21 cellular contexts compared by ENCODE assay signal in the genomic region with DNA sequence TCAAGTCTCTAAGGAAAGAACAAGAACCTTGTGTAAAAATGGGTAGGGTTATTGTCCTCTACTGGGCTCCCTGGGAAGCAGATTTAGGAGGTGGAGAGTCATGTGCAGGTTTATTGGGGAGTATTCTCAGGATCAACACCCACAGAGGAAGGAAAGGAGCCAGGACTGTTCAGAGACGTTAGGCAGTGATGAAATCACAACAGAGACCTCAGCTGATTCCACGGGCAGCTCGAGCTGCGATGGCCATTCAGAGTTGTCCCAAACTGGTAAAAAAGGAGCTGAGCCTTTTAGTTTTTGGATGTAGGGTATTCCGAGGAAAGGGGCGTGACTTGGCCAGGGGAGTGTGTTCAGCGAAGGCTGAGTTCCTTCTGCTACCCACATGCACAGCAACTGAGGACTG.
DNase-seq lines count a peak whose midpoint lies in the region; ATAC-seq, FAIRE-seq and TF ChIP-seq lines count a peak whose summit lies in the region.
"Had no signal": no experiment of that assay in that cellular context is flagged by ENCODE, and none has a peak within 500 bp of the region (broad histone marks: within the 10 kb centered on the region; RNA-seq: fewer than 3 reads in every experiment).

No MANE protein-coding gene starts in this region.

- H3K36me3 Mint-ChIP-seq in Calu3 (ENCODE audit: insufficient read depth, unreplicated experiment) = no peaks in the 10 kb centered on the region

- H4K20me1 ChIP-seq in GM23248 (ENCODE audit: insufficient read depth) (no peaks in the 10 kb centered on the region), H1 (replicated peaks in 1 of 2; ENCODE audit: control insufficient read depth in 1 of 2, insufficient read depth in 2 of 2, low read length in 2 of 2) (no peaks in the 10 kb centered on the region), OCI-LY7 (ENCODE audit: insufficient read depth, low read length) (no peaks in the 10 kb centered on the region)

- H3K4me2 ChIP-seq in GM23248 (ENCODE audit: unreplicated experiment) = peak overlapping the region; percentile 11
- H3K4me2 ChIP-seq in H1 (ENCODE audit: insufficient read depth in 1 of 2, low read depth in 2 of 2, low read length in 2 of 2) = peak overlapping the region; percentile 1 to 7; a peak in 1 of 4 replicates
- H3K4me2 ChIP-seq in mesenchymal stem cell (ENCODE audit: low read length, poor library complexity, severe bottlenecking) = no peak overlapping the region
- no peak overlapping the region for H3K4me2 ChIP-seq in OCI-LY7 (ENCODE audit: low read length)

- CTCF ChIA-PET in H1 (lab: Charles Lee; ENCODE audit: partially characterized antibody) (interaction anchor here (1.2 to 1.5 kb wide), 2 partner anchors 8 to 17 kb away, joined by 3 read pairs; no protein-coding TSS in a partner anchor), OCI-LY7 (lab: Charles Lee; ENCODE audit: unreplicated experiment) (no interaction called here), Calu3 (lab: Charles Lee) (no interaction called here)

- BruUV-seq in OCI-LY7 (replicated peaks; lab: Mats Ljungman, UMichigan) (no TSS peak), Calu3 (replicated peaks; lab: Mats Ljungman, UMichigan) (no TSS peak)

- no peak overlapping the region for H3K4me3 ChIP-seq in ACC112 (ENCODE audit: low read depth, low read length)
- 0 out of 2 replicates have a peak overlapping the region, but pooled peaks have one; percentile 8 for H3K4me3 ChIP-seq in GM23248
- no peak overlapping the region for H3K4me3 ChIP-seq in H1 (ENCODE audit: extremely low read depth in 1 of 4, insufficient read depth in 2 of 4, low read depth in 3 of 4, low read length in 4 of 4)
- peak overlapping the region in 1 of 2 experiments; percentile 26 for H3K4me3 ChIP-seq in mesenchymal stem cell (ENCODE audit: insufficient read depth in 1 of 2, low read depth in 1 of 2, low read length in 2 of 2)
- no peak overlapping the region for H3K4me3 ChIP-seq in lower lobe of right lung
- H3K4me3 ChIP-seq in OCI-LY7 (ENCODE audit: low read depth, low read length, poor library complexity, severe bottlenecking) = no peak overlapping the region
- H3K4me3 ChIP-seq: K562 had no signal

- H3K27ac Mint-ChIP-seq in Calu3 (ENCODE audit: unreplicated experiment) = no peak overlapping the region
- H3K27ac Mint-ChIP-seq: CD4-positive, alpha-beta T cell had no signal

- H3K27ac ChIP-seq in ACC112 (ENCODE audit: low read depth, low read length) (no peak overlapping the region), GM23248 (no peak overlapping the region), H1 (ENCODE audit: low read depth, low read length) (no peak overlapping the region), mesenchymal stem cell (ENCODE audit: low read length, poor library complexity, severe bottlenecking) (no peak overlapping the region), lower lobe of right lung (no peak overlapping the region), OCI-LY7 (ENCODE audit: low read depth, low read length, poor library complexity, severe bottlenecking) (no peak overlapping the region)
- H3K27ac ChIP-seq: C4-2B had no signal

- ATAC-seq in lower lobe of right lung = no peak
- ATAC-seq: K562 had no signal

- H2BK12ac ChIP-seq in H1 (ENCODE audit: low read depth, low read length) (no peak overlapping the region), mesenchymal stem cell (ENCODE audit: low read length in 2 of 2) (no peak overlapping the region)

- no peak for TF ChIP-seq RAD21 in H1 (IDR thresholded peaks at IDR 0.05 in 1 of 2, conservative IDR thresholded peaks at IDR 0.05 in 1 of 2; ENCODE audit: low read depth in 2 of 2, low read length in 2 of 2)

- no peaks in the 10 kb centered on the region for H3K9me2 ChIP-seq in GM23248 (ENCODE audit: insufficient read depth)
- H3K9me2 ChIP-seq in OCI-LY7 (ENCODE audit: insufficient read depth, low read length) = no peaks in the 10 kb centered on the region

- H3K36me3 ChIP-seq in ACC112 (ENCODE audit: insufficient read depth, low read length) (no peaks in the 10 kb centered on the region), GM23248 (ENCODE audit: low read depth) (no peaks in the 10 kb centered on the region), H1 (ENCODE audit: control insufficient read depth in 2 of 4, insufficient read depth in 4 of 4, low read length in 3 of 4) (no peaks in the 10 kb centered on the region), mesenchymal stem cell (ENCODE audit: control insufficient read depth in 1 of 2, insufficient read depth in 2 of 2, low read depth in 1 of 2, low read length in 2 of 2) (no peaks in the 10 kb centered on the region), lower lobe of right lung (no peaks in the 10 kb centered on the region), OCI-LY7 (ENCODE audit: insufficient read depth, low read length) (no peaks in the 10 kb centered on the region)

- H3K18ac ChIP-seq in H1 (ENCODE audit: extremely low read depth, low read length) (no peak overlapping the region), mesenchymal stem cell (ENCODE audit: low read depth in 1 of 2, low read length in 2 of 2) (no peak overlapping the region)

- H3K14ac ChIP-seq in H1 (ENCODE audit: insufficient read length) (no peak overlapping the region), mesenchymal stem cell (ENCODE audit: low read length in 2 of 2) (no peak overlapping the region)

- H3K23me2 ChIP-seq in H1 (ENCODE audit: low read depth, low read length) = no peaks in the 10 kb centered on the region; the same call in 1 of the 2 replicates

- in situ Hi-C loops in GM23248 (cut with MboI) = no loop called here

- peak overlapping the region; percentile 10 for H2AFZ ChIP-seq in ACC112 (ENCODE audit: low read length, unreplicated experiment)
- peak overlapping the region; percentile 34; the same call in 1 of the 2 replicates for H2AFZ ChIP-seq in GM23248
- no peak overlapping the region for H2AFZ ChIP-seq in H1 (ENCODE audit: low read length)
- no peak overlapping the region for H2AFZ ChIP-seq in mesenchymal stem cell (ENCODE audit: low read depth, low read length)
- H2AFZ ChIP-seq in OCI-LY7 (ENCODE audit: low read length) = no peak overlapping the region

- H3K79me2 ChIP-seq in ACC112 (ENCODE audit: control insufficient read depth, insufficient read depth, low read length, unreplicated experiment) (no peaks in the 10 kb centered on the region), GM23248 (ENCODE audit: insufficient read depth) (no peaks in the 10 kb centered on the region), H1 (ENCODE audit: control insufficient read depth in 1 of 2, insufficient read depth in 2 of 2, low read length in 2 of 2) (no peaks in the 10 kb centered on the region), OCI-LY7 (ENCODE audit: insufficient read depth, low read depth, low read length) (no peaks in the 10 kb centered on the region)

- H2AK5ac ChIP-seq in H1 (ENCODE audit: low read depth, low read length) = no peak overlapping the region
- H2AK5ac ChIP-seq in mesenchymal stem cell (ENCODE audit: low read length, severe bottlenecking) = no peak overlapping the region

- no peak for TF ChIP-seq POLR2A in H1 (IDR thresholded peaks at IDR 0.05; ENCODE audit: control extremely low read depth in 1 of 2, low read depth in 2 of 2, low read length in 2 of 2)

- intact Hi-C loops in lower lobe of right lung (cut with DNase I) = no loop called here
- intact Hi-C loops in OCI-LY7 (cut with micrococcal nuclease; ENCODE audit: unreplicated experiment) = no loop called here
- intact Hi-C loops in Calu3 (cut with micrococcal nuclease; ENCODE audit: unreplicated experiment) = no loop called here

- no peak overlapping the region for H3K23ac ChIP-seq in H1 (ENCODE audit: insufficient read length)
- H3K23ac ChIP-seq in mesenchymal stem cell (ENCODE audit: low read length in 2 of 2) = no peak overlapping the region

- no peak overlapping the region for H4K5ac ChIP-seq in H1 (ENCODE audit: insufficient read length, low read depth, low read length)

- no peak overlapping the region for H2BK5ac ChIP-seq in H1 (ENCODE audit: low read depth, low read length)
- no peak overlapping the region for H2BK5ac ChIP-seq in mesenchymal stem cell (ENCODE audit: low read depth, low read length, poor library complexity, severe bottlenecking)

- H3K27me3 ChIP-seq in ACC112 (ENCODE audit: insufficient read depth, low read length) = no peaks in the 10 kb centered on the region
- H3K27me3 ChIP-seq in GM23248 (replicated peaks; ENCODE audit: insufficient read depth) = no peaks in the 10 kb centered on the region
- no peaks in the 10 kb centered on the region for H3K27me3 ChIP-seq in H1 (replicated peaks in 1 of 4; ENCODE audit: control insufficient read depth in 3 of 4, extremely low read depth in 1 of 4, insufficient read depth in 3 of 4, low read length in 3 of 4)
- peaks cover 0 to 5% of the 10 kb centered on the region in 2 experiments for H3K27me3 ChIP-seq in mesenchymal stem cell (ENCODE audit: control insufficient read depth in 1 of 2, insufficient read depth in 1 of 2, low read length in 2 of 2)
- H3K27me3 ChIP-seq in lower lobe of right lung (ENCODE audit: low read depth) = no peaks in the 10 kb centered on the region

- H3K79me1 ChIP-seq in H1 (ENCODE audit: low read depth, low read length) (no peaks in the 10 kb centered on the region; the same call in 1 of the 2 replicates), mesenchymal stem cell (replicated peaks; ENCODE audit: low read length, poor library complexity, severe bottlenecking) (no peaks in the 10 kb centered on the region)

- H2BK120ac ChIP-seq in H1 (replicated peaks; ENCODE audit: low read depth, low read length) = no peak overlapping the region
- H2BK120ac ChIP-seq in mesenchymal stem cell (ENCODE audit: low read depth, low read length) = no peak overlapping the region

- WGBS in GM23248 (ENCODE audit: low coverage in 1 of 2, low lambda C conversion rate in 2 of 2, missing lambda C conversion rate in 2 of 2), 2 experiments = 23 to 25% methylated on average over 7 of the region's 7 CpGs
- 75% methylated on average over 7 of the region's 7 CpGs; no CpG with 5 or more reads in 1 of the 2 experiments for WGBS in H1 (ENCODE audit: extremely low coverage in 1 of 2, insufficient coverage in 1 of 2, insufficient read length in 1 of 2, insufficient replicate concordance in 2 of 2, low coverage in 1 of 2, low lambda C conversion rate in 2 of 2, missing lambda C conversion rate in 1 of 2), 2 experiments
- WGBS in mesenchymal stem cell = 74% methylated on average over 7 of the region's 7 CpGs

- peaks cover 91% of the 10 kb centered on the region for H3K27me3 Mint-ChIP-seq in Calu3 (ENCODE audit: unreplicated experiment)

- H4K91ac ChIP-seq in H1 (replicated peaks; ENCODE audit: insufficient read length, low read length) (no peak overlapping the region), mesenchymal stem cell (ENCODE audit: low read length) (no peak overlapping the region)

- H2BK15ac ChIP-seq in H1 (ENCODE audit: low read length) = no peak overlapping the region; the same call in 1 of the 2 replicates
- no peak overlapping the region for H2BK15ac ChIP-seq in mesenchymal stem cell (ENCODE audit: low read depth, poor library complexity, severe bottlenecking)

- H3K56ac ChIP-seq in H1 (replicated peaks; ENCODE audit: insufficient read length, low read depth, low read length) = no peak overlapping the region

- FAIRE-seq in H1 (lab: Jason Lieb, UNC) = peak; percentile 48
- FAIRE-seq: GM12892, GM18507, H54, HTR-8/SVneo, K562 had no signal

- no peak for TF ChIP-seq CTCF in H1 (IDR thresholded peaks at IDR 0.05; ENCODE audit: control extremely low read depth in 1 of 3, insufficient read depth in 1 of 3, low read depth in 1 of 3, low read length in 3 of 3)
- TF ChIP-seq CTCF in lower lobe of right lung (IDR thresholded peaks at IDR 0.05) = no peak
- no peak for TF ChIP-seq CTCF in OCI-LY7 (conservative IDR thresholded peaks at IDR 0.05; ENCODE audit: low read length)
- TF ChIP-seq CTCF in Calu3 (IDR thresholded peaks at IDR 0.05; ENCODE audit: unreplicated experiment) = no peak

- no peak overlapping the region for H2BK20ac ChIP-seq in H1 (ENCODE audit: low read length)

- H3K9ac ChIP-seq in GM23248 (no peak overlapping the region), H1 (replicated peaks in 1 of 4; ENCODE audit: extremely low read depth in 1 of 4, low read depth in 3 of 4, low read length in 3 of 4) (no peak overlapping the region), mesenchymal stem cell (ENCODE audit: low read length) (peak overlapping the region; percentile 42)

- no peak overlapping the region for H3K4me3 Mint-ChIP-seq in Calu3 (ENCODE audit: low read depth, unreplicated experiment)
- H3K4me3 Mint-ChIP-seq: CD4-positive, alpha-beta T cell had no signal

- no peaks in the 10 kb centered on the region for H3K9me3 Mint-ChIP-seq in Calu3 (ENCODE audit: low read depth, unreplicated experiment)
- H3K9me3 Mint-ChIP-seq: CD4-positive, alpha-beta T cell had no signal

- H3K4ac ChIP-seq in H1 (replicated peaks; ENCODE audit: insufficient read length, low read depth, low read length) (no peak overlapping the region), mesenchymal stem cell (ENCODE audit: low read depth in 1 of 2, low read length in 2 of 2) (no peak overlapping the region)

- H3K4me1 ChIP-seq in ACC112 (ENCODE audit: control insufficient read depth, insufficient read depth, low read length, unreplicated experiment) (peaks cover 7% of the 10 kb centered on the region), GM23248 (ENCODE audit: insufficient read depth) (no peaks in the 10 kb centered on the region), H1 (replicated peaks in 1 of 4; ENCODE audit: control insufficient read depth in 3 of 4, insufficient read depth in 4 of 4, low read length in 3 of 4) (peaks cover 3 to 11% (median 5%) of the 10 kb centered on the region in 4 experiments; a peak in 6 of 7 replicates), mesenchymal stem cell (ENCODE audit: control insufficient read depth, insufficient read depth, low read depth, low read length) (no peaks in the 10 kb centered on the region), lower lobe of right lung (no peaks in the 10 kb centered on the region), OCI-LY7 (ENCODE audit: insufficient read depth, low read length, poor library complexity, severe bottlenecking) (no peaks in the 10 kb centered on the region)
- H3K4me1 ChIP-seq: Caco-2 had no signal

- H3K4me1 Mint-ChIP-seq in Calu3 (ENCODE audit: low read depth, unreplicated experiment) = no peaks in the 10 kb centered on the region

- no peaks in the 10 kb centered on the region for H3F3A ChIP-seq in GM23248 (ENCODE audit: insufficient read depth)

- DNase-seq in GM23248 = peak; percentile 32
- no peak for DNase-seq in H1 (ENCODE audit: low read depth in 1 of 2, low spot score in 2 of 2)
- no peak for DNase-seq in mesenchymal stem cell
- DNase-seq in lower lobe of right lung = no peak
- no peak for DNase-seq in OCI-LY7 (ENCODE audit: low spot score)
- no peak for DNase-seq in Calu3
- DNase-seq: AML-193; Caco-2; CD4-positive, alpha-beta T cell; DMS153; DMS79; GDM1; HCEC 1CT; IMR-90 had no signal

- POLR2A ChIA-PET in H1 (lab: Charles Lee; ENCODE audit: partially characterized antibody) = no interaction called here
- POLR2A ChIA-PET in OCI-LY7 (lab: Charles Lee) = no interaction called here

- no peak overlapping the region for H4K8ac ChIP-seq in H1 (ENCODE audit: extremely low read depth, insufficient read depth, low read length)
- no peak overlapping the region for H4K8ac ChIP-seq in mesenchymal stem cell (ENCODE audit: low read length)

- H3K9me3 ChIP-seq in GM23248 (ENCODE audit: low read depth) = no peaks in the 10 kb centered on the region
- no peaks in the 10 kb centered on the region for H3K9me3 ChIP-seq in H1 (ENCODE audit: insufficient read depth in 2 of 2, low read depth in 1 of 2, low read length in 1 of 2)
- no peaks in the 10 kb centered on the region for H3K9me3 ChIP-seq in mesenchymal stem cell (ENCODE audit: control insufficient read depth, low read length)
- no peaks in the 10 kb centered on the region for H3K9me3 ChIP-seq in lower lobe of right lung
- H3K9me3 ChIP-seq in OCI-LY7 (ENCODE audit: low read length) = no peaks in the 10 kb centered on the region
- H3K9me3 ChIP-seq: Caco-2 had no signal

- TF ChIP-seq EP300 in H1 (IDR thresholded peaks at IDR 0.05; ENCODE audit: borderline replicate concordance in 1 of 2, low read depth in 2 of 2, low read length in 2 of 2) = no peak

Comparison
In these comparisons a context has a peak if more than half of its experiments do, and no peak if none do; other contexts are left out.
1. H2AFZ ChIP-seq: peak in ACC112 (single experiment) and GM23248 (single experiment); none in H1 (single experiment), mesenchymal stem cell (single experiment) and OCI-LY7 (single experiment).
2. H3K4me2 ChIP-seq: peak in GM23248 (single experiment) and H1 (2 of 2); none in mesenchymal stem cell (single experiment) and OCI-LY7 (single experiment).